ENCODE assay signal across 1 cellular context in genomic region chr11:92340839-92341238, GRCh38.
TF ChIP-seq lines count a peak whose summit lies in the region.

No MANE protein-coding gene starts in this region.

TF ChIP-seq in GM23338, 12 proteins besides CTCF, POLR2A, EP300 and RAD21 (continued from another document):
- peak; percentile 84; the same call in 1 of the 2 replicates for TF ChIP-seq ZNF462 (CRISPR knock-in tag; IDR thresholded peaks at IDR 0.05)
TF ChIP-seq in GM23338: peak in this region for 1.
